In genomic region chr9:111798786-111799185, GRCh38 we compare ENCODE assay signal across 19 cellular contexts. TPM values are rescaled to one million over a fixed set of nuclear protein-coding genes. Genes with fewer than 3 reads are reported as not detected.
DNase-seq lines count a peak whose midpoint lies in the region; FAIRE-seq and TF ChIP-seq lines count a peak whose summit lies in the region.
"Had no signal": no experiment of that assay in that cellular context is flagged by ENCODE, and none has a peak within 500 bp of the region (broad histone marks: within the 10 kb centered on the region; RNA-seq: fewer than 3 reads in every experiment).

No MANE protein-coding gene starts in this region.

- H3K27ac Mint-ChIP-seq in astrocyte (ENCODE audit: unreplicated experiment): no peak overlapping the region
- H3K27ac Mint-ChIP-seq in progenitor cell of endocrine pancreas: no peak overlapping the region
- H3K27ac Mint-ChIP-seq in activated naive CD4-positive, alpha-beta T cell treated with anti-CD3 and anti-CD28 coated beads, Interleukin-2, amount 10 ng/mL, durations not matched to agents 7 days and 5 days: no peak overlapping the region

- POLR2A ChIA-PET in AG04450 (lab: Yijun Ruan, JAX): no interaction called here

- H3K4me2 ChIP-seq in astrocyte (ENCODE audit: low read length): no peak overlapping the region

- no peaks in the 10 kb centered on the region for H3K27me3 Mint-ChIP-seq in astrocyte (ENCODE audit: low read depth, unreplicated experiment)
- H3K27me3 Mint-ChIP-seq in progenitor cell of endocrine pancreas: no peaks in the 10 kb centered on the region
- H3K27me3 Mint-ChIP-seq in activated naive CD4-positive, alpha-beta T cell treated with anti-CD3 and anti-CD28 coated beads, Interleukin-2, amount 10 ng/mL, durations not matched to agents 7 days and 5 days: no peaks in the 10 kb centered on the region

- H3K9ac ChIP-seq in astrocyte (ENCODE audit: low read length): no peak overlapping the region

- peaks cover 2% of the 10 kb centered on the region for H3K9me3 Mint-ChIP-seq in astrocyte (ENCODE audit: unreplicated experiment)
- H3K9me3 Mint-ChIP-seq in progenitor cell of endocrine pancreas (ENCODE audit: low read depth): peaks cover 3% of the 10 kb centered on the region
- no peaks in the 10 kb centered on the region for H3K9me3 Mint-ChIP-seq in activated naive CD4-positive, alpha-beta T cell treated with anti-CD3 and anti-CD28 coated beads, Interleukin-2, amount 10 ng/mL, durations not matched to agents 7 days and 5 days
- H3K9me3 Mint-ChIP-seq: nephron had no signal

- no peaks in the 10 kb centered on the region for H3K36me3 ChIP-seq in astrocyte (ENCODE audit: insufficient read depth, low read length)
- H3K36me3 ChIP-seq: upper lobe of right lung had no signal

- peak; percentile 26 for DNase-seq in AG04450 (ENCODE audit: low read depth, low spot score)
- peak; percentile 5 for DNase-seq in H54 (ENCODE audit: insufficient read length, low spot score)
- DNase-seq in astrocyte (ENCODE audit: low read depth): peak; percentile 40
- DNase-seq in fibroblast of villous mesenchyme (ENCODE audit: low read depth): peak; percentile 72
- DNase-seq in activated CD4-positive, CD25-positive, alpha-beta regulatory T cell (lab: John Stamatoyannopoulos, UW): no peak
- DNase-seq in OCI-M2 (lab: John Stamatoyannopoulos, UW; ENCODE audit: unreplicated experiment): no peak
- no peak for DNase-seq in progenitor cell of endocrine pancreas (ENCODE audit: low spot score, unreplicated experiment)
- no peak for DNase-seq in activated naive CD4-positive, alpha-beta T cell treated with anti-CD3 and anti-CD28 coated beads, Interleukin-2, amount 10 ng/mL, durations not matched to agents 7 days and 5 days
- DNase-seq: activated CD4-positive, alpha-beta T cell treated with anti-CD3 and anti-CD28 coated beads, Interleukin-2, amount 50 U/mL, for 4 hours; Caco-2; NCI-H2029; psoas muscle; stimulated activated naive CD8-positive, alpha-beta T cell treated with anti-CD3 and anti-CD28 coated beads, Interleukin-15, Interleukin-2, amounts not matched to agents 100 U/mL and 50 U/mL, for 24 hours; upper lobe of right lung had no signal

- no peaks in the 10 kb centered on the region for H3K4me1 ChIP-seq in astrocyte (ENCODE audit: insufficient read depth, low read length)
- H3K4me1 ChIP-seq: Caco-2, psoas muscle, upper lobe of right lung had no signal

- H3K36me3 Mint-ChIP-seq in astrocyte (ENCODE audit: low read depth, unreplicated experiment) (peaks cover 6% of the 10 kb centered on the region), progenitor cell of endocrine pancreas (ENCODE audit: insufficient read depth) (no peaks in the 10 kb centered on the region)
- H3K36me3 Mint-ChIP-seq in activated naive CD4-positive, alpha-beta T cell treated with anti-CD3 and anti-CD28 coated beads, Interleukin-2, amount 10 ng/mL, durations not matched to agents 7 days and 5 days: no peaks in the 10 kb centered on the region

- H4K20me1 ChIP-seq in astrocyte (ENCODE audit: insufficient read depth, low read length): no peaks in the 10 kb centered on the region

- FAIRE-seq in H54 (lab: Jason Lieb, UNC) (peak; percentile 15), astrocyte (lab: Jason Lieb, UNC) (no peak)
- FAIRE-seq: A204.1, endometrium had no signal

- no peak overlapping the region for H3K4me3 Mint-ChIP-seq in astrocyte (ENCODE audit: unreplicated experiment)
- no peak overlapping the region for H3K4me3 Mint-ChIP-seq in progenitor cell of endocrine pancreas (ENCODE audit: low read depth)
- H3K4me3 Mint-ChIP-seq in activated naive CD4-positive, alpha-beta T cell treated with anti-CD3 and anti-CD28 coated beads, Interleukin-2, amount 10 ng/mL, durations not matched to agents 7 days and 5 days: no peak overlapping the region
- H3K4me3 Mint-ChIP-seq: nephron had no signal

- H3K4me3 ChIP-seq in AG04450 (ENCODE audit: low read depth, low read length): no peak overlapping the region
- H3K4me3 ChIP-seq in astrocyte (ENCODE audit: insufficient read depth, low read depth, low read length): no peak overlapping the region
- H3K4me3 ChIP-seq in fibroblast of villous mesenchyme (ENCODE audit: low read depth, low read length): no peak overlapping the region
- H3K4me3 ChIP-seq: psoas muscle, upper lobe of right lung had no signal

- TF ChIP-seq CTCF in AG04450 (IDR thresholded peaks at IDR 0.05; ENCODE audit: low read depth, low read length) (no peak), astrocyte (IDR thresholded peaks at IDR 0.05; ENCODE audit: insufficient read depth, low read depth, low read length) (no peak), fibroblast of villous mesenchyme (IDR thresholded peaks at IDR 0.05; ENCODE audit: insufficient read depth, low read depth, low read length) (no peak), progenitor cell of endocrine pancreas (IDR thresholded peaks at IDR 0.05; ENCODE audit: unreplicated experiment) (no peak)

- no peak overlapping the region for H2AFZ ChIP-seq in astrocyte (ENCODE audit: low read depth, low read length)

- peaks cover 5% of the 10 kb centered on the region for H3K4me1 Mint-ChIP-seq in astrocyte (ENCODE audit: low read depth, unreplicated experiment)
- no peaks in the 10 kb centered on the region for H3K4me1 Mint-ChIP-seq in progenitor cell of endocrine pancreas (ENCODE audit: low read depth)
- H3K4me1 Mint-ChIP-seq in activated naive CD4-positive, alpha-beta T cell treated with anti-CD3 and anti-CD28 coated beads, Interleukin-2, amount 10 ng/mL, durations not matched to agents 7 days and 5 days: peaks cover under 1% of the 10 kb centered on the region
- H3K4me1 Mint-ChIP-seq: nephron had no signal

- H3K27ac ChIP-seq in AG04450 (ENCODE audit: low read depth, low read length): no peak overlapping the region
- no peak overlapping the region for H3K27ac ChIP-seq in astrocyte (ENCODE audit: low read depth, low read length)
- H3K27ac ChIP-seq: psoas muscle, upper lobe of right lung had no signal

- H3K27me3 ChIP-seq in AG04450 (ENCODE audit: control insufficient read depth, insufficient read depth, low read length) (no peaks in the 10 kb centered on the region), astrocyte (ENCODE audit: insufficient read depth, low read length) (no peaks in the 10 kb centered on the region)
- H3K27me3 ChIP-seq: upper lobe of right lung had no signal

- H3K9me3 ChIP-seq in AG04450 (ENCODE audit: control insufficient read depth, insufficient read depth, low read length) (peaks cover 10% of the 10 kb centered on the region), astrocyte (ENCODE audit: insufficient read depth, low read depth, low read length) (no peaks in the 10 kb centered on the region)
- H3K9me3 ChIP-seq: Caco-2, psoas muscle, upper lobe of right lung had no signal

- H3K79me2 ChIP-seq in astrocyte (ENCODE audit: insufficient read depth, low read length): no peaks in the 10 kb centered on the region

- CTCF ChIA-PET in AG04450 (lab: Charles Lee): no interaction called here
- CTCF ChIA-PET in activated naive CD4-positive, alpha-beta T cell treated with anti-CD3 and anti-CD28 coated beads, Interleukin-2, amount 10 ng/mL, durations not matched to agents 7 days and 5 days (lab: Charles Lee): interaction anchor here (0.6 kb wide), 1 partner anchor 566 kb away, joined by 3 read pairs; no protein-coding TSS in a partner anchor

- TF ChIP-seq POLR2A in H54 (IDR thresholded peaks at IDR 0.05; ENCODE audit: low read depth, low read length): no peak

RNA-seq across cellular contexts. Expression of gene SHOC1, which starts 4.0 kb away (rescaled TPM):
- polyA plus RNA-seq in AG04450 (2011; rRNA removed): 0.07 and 0.15 TPM in 2 replicates
- 0.04 TPM in 1 of 2 replicates, not detected in the other for polyA minus RNA-seq in AG04450 (2011; rRNA and poly(A)+ RNA removed)
- total RNA-seq in astrocyte (not detected in 2 replicates), fibroblast of villous mesenchyme (under 0.01 TPM in 1 of 2 replicates, not detected in the other), progenitor cell of endocrine pancreas (not detected in 2 replicates)
- total RNA-seq: Caco-2, cerebellum, RPMI7951, upper lobe of right lung had no signal

Comparison
In these comparisons a context has a peak if more than half of its experiments do, and no peak if none do; other contexts are left out.
1. DNase-seq: peak in AG04450 (single experiment), H54 (single experiment), astrocyte (single experiment) and fibroblast of villous mesenchyme (single experiment); none in activated CD4-positive, CD25-positive, alpha-beta regulatory T cell (0 of 4), OCI-M2 (single experiment), progenitor cell of endocrine pancreas (single experiment) and activated naive CD4-positive, alpha-beta T cell treated with anti-CD3 and anti-CD28 coated beads, Interleukin-2, amount 10 ng/mL, durations not matched to agents 7 days and 5 days (single experiment).